Comparison of ENCODE assay signal across 1 cellular context in the genomic region with DNA sequence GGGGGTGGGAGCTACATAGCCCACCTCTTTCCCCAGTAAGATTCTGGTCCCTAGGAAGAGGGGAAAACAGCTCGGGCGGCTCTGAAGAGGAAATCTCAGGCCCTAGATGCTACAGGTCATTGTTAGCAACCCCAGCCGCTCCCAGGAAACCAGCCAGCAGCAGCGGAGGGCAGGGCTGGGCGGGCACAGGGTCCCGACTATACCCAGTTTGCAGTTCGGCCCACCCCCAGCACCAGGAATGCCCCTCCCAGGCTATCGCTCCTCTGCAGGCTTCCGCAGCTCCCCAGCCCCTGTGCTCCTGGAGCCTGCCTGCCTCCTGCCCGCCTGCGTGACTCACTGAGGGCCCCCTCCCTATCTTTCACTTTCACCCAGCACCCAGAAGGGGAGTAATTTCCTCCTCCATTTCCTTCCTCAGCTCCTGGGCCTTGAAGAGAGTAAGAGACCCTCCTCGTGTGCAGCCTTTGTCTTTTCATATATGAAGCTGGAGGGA.
TF ChIP-seq lines count a peak whose summit lies in the region.

No MANE protein-coding gene starts in this region.

TF ChIP-seq in GM23338, 12 proteins besides CTCF, POLR2A, EP300 and RAD21 (continued from another document):
- TF ChIP-seq, protein P1, sequence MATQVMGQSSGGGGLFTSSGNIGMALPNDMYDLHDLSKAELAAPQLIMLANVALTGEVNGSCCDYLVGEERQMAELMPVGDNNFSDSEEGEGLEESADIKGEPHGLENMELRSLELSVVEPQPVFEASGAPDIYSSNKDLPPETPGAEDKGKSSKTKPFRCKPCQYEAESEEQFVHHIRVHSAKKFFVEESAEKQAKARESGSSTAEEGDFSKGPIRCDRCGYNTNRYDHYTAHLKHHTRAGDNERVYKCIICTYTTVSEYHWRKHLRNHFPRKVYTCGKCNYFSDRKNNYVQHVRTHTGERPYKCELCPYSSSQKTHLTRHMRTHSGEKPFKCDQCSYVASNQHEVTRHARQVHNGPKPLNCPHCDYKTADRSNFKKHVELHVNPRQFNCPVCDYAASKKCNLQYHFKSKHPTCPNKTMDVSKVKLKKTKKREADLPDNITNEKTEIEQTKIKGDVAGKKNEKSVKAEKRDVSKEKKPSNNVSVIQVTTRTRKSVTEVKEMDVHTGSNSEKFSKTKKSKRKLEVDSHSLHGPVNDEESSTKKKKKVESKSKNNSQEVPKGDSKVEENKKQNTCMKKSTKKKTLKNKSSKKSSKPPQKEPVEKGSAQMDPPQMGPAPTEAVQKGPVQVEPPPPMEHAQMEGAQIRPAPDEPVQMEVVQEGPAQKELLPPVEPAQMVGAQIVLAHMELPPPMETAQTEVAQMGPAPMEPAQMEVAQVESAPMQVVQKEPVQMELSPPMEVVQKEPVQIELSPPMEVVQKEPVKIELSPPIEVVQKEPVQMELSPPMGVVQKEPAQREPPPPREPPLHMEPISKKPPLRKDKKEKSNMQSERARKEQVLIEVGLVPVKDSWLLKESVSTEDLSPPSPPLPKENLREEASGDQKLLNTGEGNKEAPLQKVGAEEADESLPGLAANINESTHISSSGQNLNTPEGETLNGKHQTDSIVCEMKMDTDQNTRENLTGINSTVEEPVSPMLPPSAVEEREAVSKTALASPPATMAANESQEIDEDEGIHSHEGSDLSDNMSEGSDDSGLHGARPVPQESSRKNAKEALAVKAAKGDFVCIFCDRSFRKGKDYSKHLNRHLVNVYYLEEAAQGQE (IDR thresholded peaks at IDR 0.05; ENCODE audit: unreplicated experiment): no peak
- no peak for TF ChIP-seq STAT1 (IDR thresholded peaks at IDR 0.05; ENCODE audit: unreplicated experiment)
- no peak for TF ChIP-seq NANOG (IDR thresholded peaks at IDR 0.05; ENCODE audit: borderline replicate concordance)
- TF ChIP-seq ZNF114 (CRISPR knock-in tag; IDR thresholded peaks at IDR 0.05): no peak
- no peak for TF ChIP-seq ZNF462 (CRISPR knock-in tag; IDR thresholded peaks at IDR 0.05)
- no peak for TF ChIP-seq JUNB (IDR thresholded peaks at IDR 0.05; ENCODE audit: unreplicated experiment)
- no peak for TF ChIP-seq EZH2phosphoT487 (IDR thresholded peaks at IDR 0.05; ENCODE audit: unreplicated experiment)
